ENCODE assay signal across 1 cellular context in genomic region chr2:26849056-26850001, GRCh38.
A peak's percentile ranks its signal among the peaks of the same experiment; 100 is the strongest.
TF ChIP-seq lines count a peak whose summit lies in the region.

No MANE protein-coding gene starts in this region.

TF ChIP-seq in H1, 55 proteins besides CTCF, POLR2A, EP300 and RAD21 (continued from another document):
- TF ChIP-seq SIN3A (conservative IDR thresholded peaks at IDR 0.05 in 1 of 2, IDR thresholded peaks at IDR 0.05 in 1 of 2; ENCODE audit: low read depth in 1 of 2, low read length in 2 of 2), result no peak
- TF ChIP-seq, protein P1, sequence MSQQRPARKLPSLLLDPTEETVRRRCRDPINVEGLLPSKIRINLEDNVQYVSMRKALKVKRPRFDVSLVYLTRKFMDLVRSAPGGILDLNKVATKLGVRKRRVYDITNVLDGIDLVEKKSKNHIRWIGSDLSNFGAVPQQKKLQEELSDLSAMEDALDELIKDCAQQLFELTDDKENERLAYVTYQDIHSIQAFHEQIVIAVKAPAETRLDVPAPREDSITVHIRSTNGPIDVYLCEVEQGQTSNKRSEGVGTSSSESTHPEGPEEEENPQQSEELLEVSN (IDR thresholded peaks at IDR 0.05), result peak; percentile 49; the same call in 1 of the 2 replicates
- TF ChIP-seq TCF12 (IDR thresholded peaks at IDR 0.05; ENCODE audit: low read depth, low read length), result 0 out of 2 replicates have a peak, but pooled peaks have one; percentile 45
- TF ChIP-seq RBBP5 (IDR thresholded peaks at IDR 0.05; ENCODE audit: borderline replicate concordance, low read depth, low read length), result no peak
- peak; percentile 69 for TF ChIP-seq MAX (IDR thresholded peaks at IDR 0.05)
- TF ChIP-seq EGR1 (IDR thresholded peaks at IDR 0.05; ENCODE audit: borderline replicate concordance, low read depth, low read length), result peak; percentile 73; the same call in 1 of the 2 replicates
TF ChIP-seq in H1: peak in this region for 5.
